In the genomic region with DNA sequence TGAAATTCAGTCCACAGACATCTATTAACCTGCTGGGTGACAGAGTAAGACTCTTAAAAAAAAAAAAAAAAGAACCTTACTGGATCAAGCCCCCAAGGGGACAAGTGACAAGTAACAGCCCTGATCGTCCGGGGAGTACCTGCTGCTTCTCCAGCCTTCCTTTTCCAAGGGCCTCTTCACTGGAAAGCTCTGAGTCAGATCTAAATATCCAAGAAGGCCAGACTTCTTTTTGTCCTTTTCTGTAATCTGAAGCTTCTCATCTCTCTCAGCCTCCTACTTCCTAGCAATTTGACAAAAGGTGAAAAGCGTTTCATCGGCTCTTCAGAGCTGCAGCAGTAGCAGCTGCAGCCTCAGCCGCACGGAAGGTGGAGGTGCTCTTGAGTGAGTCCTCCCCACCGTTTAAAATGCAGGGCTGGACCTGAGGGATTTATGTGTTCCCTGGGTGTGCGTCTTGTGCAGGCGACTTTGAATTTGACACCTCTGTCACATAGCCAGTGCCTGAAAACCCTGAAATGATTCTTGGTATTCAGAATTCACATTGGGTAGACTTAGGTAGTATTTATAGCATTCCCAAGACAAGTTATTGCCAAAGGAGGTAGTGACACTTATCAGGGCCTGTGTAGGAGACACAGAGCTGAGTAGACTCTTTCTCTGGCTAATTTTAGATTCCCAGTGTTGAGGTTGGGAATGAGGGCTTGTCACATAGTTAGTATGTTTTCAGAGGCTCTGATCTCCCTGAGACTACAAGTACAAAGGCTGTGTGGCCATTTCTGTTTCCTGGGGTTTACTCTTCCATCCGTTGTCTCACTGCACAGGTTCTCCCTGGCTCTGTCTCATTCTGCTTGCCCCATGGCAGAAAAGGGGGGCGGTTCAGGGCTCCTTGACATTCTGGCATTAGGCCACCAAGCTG, we compare ENCODE assay signal across 15 cellular contexts.
DNase-seq lines count a peak whose midpoint lies in the region; ATAC-seq and TF ChIP-seq lines count a peak whose summit lies in the region.
"Had no signal": no experiment of that assay in that cellular context is flagged by ENCODE, and none has a peak within 500 bp of the region (broad histone marks: within the 10 kb centered on the region; RNA-seq: fewer than 3 reads in every experiment).

No MANE protein-coding gene starts in this region.

- H3K36me3 ChIP-seq in thoracic aorta = no peaks in the 10 kb centered on the region
- H3K36me3 ChIP-seq in mucosa of descending colon (ENCODE audit: low read depth) = no peaks in the 10 kb centered on the region
- H3K36me3 ChIP-seq: BE2C, gastroesophageal sphincter, HAP-1 had no signal

- peaks cover 28% of the 10 kb centered on the region for H3K4me1 Mint-ChIP-seq in mesothelial cell of epicardium

- TF ChIP-seq CTCF in mesothelial cell of epicardium (IDR thresholded peaks at IDR 0.05; ENCODE audit: unreplicated experiment) (no peak), thoracic aorta (IDR thresholded peaks at IDR 0.05) (no peak), mucosa of descending colon (IDR thresholded peaks at IDR 0.05) (no peak)

- H3K27ac Mint-ChIP-seq in mesothelial cell of epicardium = peak overlapping the region; percentile 59
- H3K27ac Mint-ChIP-seq: activated CD4-positive, alpha-beta memory T cell treated with anti-CD3 and anti-CD28 coated beads for 36 hours; activated T-cell treated with anti-CD3 and anti-CD28 coated beads, Interleukin-2, amount 50 U/mL, for 72 hours had no signal

- DNase-seq in NCI-H2107 (lab: John Stamatoyannopoulos, UW) (peak; percentile 32), caudate nucleus (lab: John Stamatoyannopoulos, UW) (peak in 26 of 61 donors; percentile 14 to 83 (median 40)), mesothelial cell of epicardium (ENCODE audit: low spot score in 2 of 2, unreplicated experiment in 2 of 2) (no peak), thoracic aorta (ENCODE audit: low spot score) (no peak), NCI-H1092 (lab: John Stamatoyannopoulos, UW) (no peak), mucosa of descending colon (no peak)
- DNase-seq: activated CD4-positive, alpha-beta memory T cell treated with anti-CD3 and anti-CD28 coated beads for 36 hours; activated T-cell treated with anti-CD3 and anti-CD28 coated beads, Interleukin-2, amount 50 U/mL, for 72 hours; islet precursor cell; NCI-H1105 treated with DMSO at 0.1 percent for 48 hours; SW 1271 had no signal

- no peak overlapping the region for H3K4me3 Mint-ChIP-seq in mesothelial cell of epicardium
- H3K4me3 Mint-ChIP-seq: activated CD4-positive, alpha-beta memory T cell treated with anti-CD3 and anti-CD28 coated beads for 36 hours; activated T-cell treated with anti-CD3 and anti-CD28 coated beads, Interleukin-2, amount 50 U/mL, for 72 hours had no signal

- ATAC-seq in thoracic aorta (ENCODE audit: insufficient number of reproducible peaks, low FRiP score, low read depth) = peak; percentile 37
- no peak for ATAC-seq in HG02571 (IDR thresholded peaks at IDR 0.05; ENCODE audit: unreplicated experiment)
- no peak for ATAC-seq in mucosa of descending colon
- ATAC-seq: activated T-cell treated with anti-CD3 and anti-CD28 coated beads, Interleukin-2, amount 50 U/mL, for 72 hours; gastroesophageal sphincter had no signal

- no peaks in the 10 kb centered on the region for H3K36me3 Mint-ChIP-seq in mesothelial cell of epicardium
- H3K36me3 Mint-ChIP-seq: activated CD4-positive, alpha-beta memory T cell treated with anti-CD3 and anti-CD28 coated beads for 36 hours had no signal

- intact Hi-C loops in mucosa of descending colon (cut with DNase I, micrococcal nuclease) = no loop called here

- H3K27me3 ChIP-seq in thoracic aorta (replicated peaks; ENCODE audit: insufficient read depth) = no peaks in the 10 kb centered on the region
- H3K27me3 ChIP-seq: BE2C, gastroesophageal sphincter had no signal

- H3K4me1 ChIP-seq in thoracic aorta (ENCODE audit: control insufficient read depth in 1 of 2, low read depth in 2 of 2) (peaks cover 37 to 95% of the 10 kb centered on the region in 2 donors), mucosa of descending colon (ENCODE audit: low read depth) (peaks cover 6% of the 10 kb centered on the region)

- H3K9me3 ChIP-seq in thoracic aorta = no peaks in the 10 kb centered on the region
- H3K9me3 ChIP-seq in mucosa of descending colon = no peaks in the 10 kb centered on the region
- H3K9me3 ChIP-seq: BE2C, gastroesophageal sphincter, HAP-1 had no signal

- no peak overlapping the region for H3K4me3 ChIP-seq in thoracic aorta
- no peak overlapping the region for H3K4me3 ChIP-seq in mucosa of descending colon
- H3K4me3 ChIP-seq: gastroesophageal sphincter, HAP-1 had no signal

- H3K27ac ChIP-seq in caudate nucleus (ENCODE audit: low read depth, low read length) (peak overlapping the region; percentile 64), thoracic aorta (peak overlapping the region; percentile 83 to 86)

- no peaks in the 10 kb centered on the region for H3K27me3 Mint-ChIP-seq in mesothelial cell of epicardium (ENCODE audit: low read depth)
- H3K27me3 Mint-ChIP-seq: activated CD4-positive, alpha-beta memory T cell treated with anti-CD3 and anti-CD28 coated beads for 36 hours had no signal

- no peaks in the 10 kb centered on the region for H3K9me3 Mint-ChIP-seq in mesothelial cell of epicardium
- H3K9me3 Mint-ChIP-seq: activated CD4-positive, alpha-beta memory T cell treated with anti-CD3 and anti-CD28 coated beads for 36 hours; activated T-cell treated with anti-CD3 and anti-CD28 coated beads, Interleukin-2, amount 50 U/mL, for 72 hours had no signal
